18 cellular contexts compared by ENCODE assay signal in genomic region chr6:82145926-82146452, GRCh38.
DNase-seq lines count a peak whose midpoint lies in the region; ATAC-seq, FAIRE-seq and TF ChIP-seq lines count a peak whose summit lies in the region.
"Had no signal": no experiment of that assay in that cellular context is flagged by ENCODE, and none has a peak within 500 bp of the region (broad histone marks: within the 10 kb centered on the region; RNA-seq: fewer than 3 reads in every experiment).

No MANE protein-coding gene starts in this region.

- no TSS peak for BruUV-seq in mammary epithelial cell (replicated peaks; lab: Mats Ljungman, UMichigan)

- DNase-seq in NCI-H82 (lab: John Stamatoyannopoulos, UW) = peak; percentile 6
- no peak for DNase-seq in NCI-H82 treated with DMSO at 0.1 percent for 48 hours (lab: John Stamatoyannopoulos, UW; ENCODE audit: unreplicated experiment)
- DNase-seq in EH (ENCODE audit: low read depth) = peak; percentile 33
- DNase-seq in astrocyte (ENCODE audit: low read depth) = no peak
- no peak for DNase-seq in neural crest cell (ENCODE audit: low read depth, low spot score)
- no peak for DNase-seq in mammary epithelial cell
- DNase-seq: 8988T, Calu3, DND-41, H9, KBM-7, NCI-H1092, NCI-H2227 treated with DMSO at 0.1 percent for 48 hours, NCI-H524 treated with DMSO at 0.1 percent for 48 hours had no signal

- intact Hi-C loops in mammary epithelial cell (cut with micrococcal nuclease) = no loop called here

- H3K36me3 Mint-ChIP-seq in astrocyte (ENCODE audit: low read depth, unreplicated experiment) (no peaks in the 10 kb centered on the region), neural crest cell (ENCODE audit: low read depth) (peaks cover 2% of the 10 kb centered on the region)
- H3K36me3 Mint-ChIP-seq: CD14-positive monocyte had no signal

- H3K79me2 ChIP-seq in astrocyte (ENCODE audit: insufficient read depth, low read length) (no peaks in the 10 kb centered on the region), mammary epithelial cell (ENCODE audit: insufficient read depth, low read length) (no peaks in the 10 kb centered on the region)

- H3K27me3 Mint-ChIP-seq in astrocyte (ENCODE audit: low read depth, unreplicated experiment) = no peaks in the 10 kb centered on the region
- H3K27me3 Mint-ChIP-seq in neural crest cell (ENCODE audit: low read depth) = no peaks in the 10 kb centered on the region

- in situ Hi-C loops in mammary epithelial cell (cut with MboI; ENCODE audit: low sequenced_read_pairs in 2 of 2) = no loop called here

- CTCF ChIA-PET in mammary epithelial cell (lab: Charles Lee; ENCODE audit: low non-redundant PET) = no interaction called here

- H3K9me3 ChIP-seq in astrocyte (ENCODE audit: insufficient read depth, low read depth, low read length) = no peaks in the 10 kb centered on the region
- H3K9me3 ChIP-seq in mammary epithelial cell (replicated peaks; ENCODE audit: insufficient read depth, low read length) = no peaks in the 10 kb centered on the region

- H3K4me3 ChIP-seq in astrocyte (ENCODE audit: insufficient read depth, low read depth, low read length) = no peak overlapping the region
- H3K4me3 ChIP-seq in mammary epithelial cell (replicated peaks in 1 of 3; ENCODE audit: insufficient read depth in 1 of 3, low read depth in 2 of 3, low read length in 3 of 3) = no peak overlapping the region
- H3K4me3 ChIP-seq: SK-N-MC had no signal

- H3K36me3 ChIP-seq in astrocyte (ENCODE audit: insufficient read depth, low read length) = no peaks in the 10 kb centered on the region
- no peaks in the 10 kb centered on the region for H3K36me3 ChIP-seq in mammary epithelial cell (ENCODE audit: insufficient read depth, low read length)

- H3K4me2 ChIP-seq in astrocyte (ENCODE audit: low read length) = no peak overlapping the region
- H3K4me2 ChIP-seq in mammary epithelial cell (ENCODE audit: insufficient read depth, low read depth, low read length) = no peak overlapping the region

- H3K9ac ChIP-seq in astrocyte (ENCODE audit: low read length) (no peak overlapping the region), mammary epithelial cell (ENCODE audit: insufficient read depth, low read length) (no peak overlapping the region)

- FAIRE-seq in astrocyte (lab: Jason Lieb, UNC) = no peak

- TF ChIP-seq CTCF in astrocyte (IDR thresholded peaks at IDR 0.05; ENCODE audit: insufficient read depth, low read depth, low read length) (no peak), neural crest cell (conservative IDR thresholded peaks at IDR 0.05) (no peak), mammary epithelial cell (conservative IDR thresholded peaks at IDR 0.05 in 1 of 2, IDR thresholded peaks at IDR 0.05 in 1 of 2; ENCODE audit: extremely low read depth in 1 of 2, insufficient read depth in 1 of 2, low read depth in 1 of 2, low read length in 2 of 2) (no peak)

- H3K27ac ChIP-seq in astrocyte (ENCODE audit: low read depth, low read length) = no peak overlapping the region
- no peak overlapping the region for H3K27ac ChIP-seq in mammary epithelial cell (ENCODE audit: insufficient read depth, low read depth, low read length)
- H3K27ac ChIP-seq: SK-N-MC had no signal

- H2AFZ ChIP-seq in astrocyte (ENCODE audit: low read depth, low read length) (no peak overlapping the region), mammary epithelial cell (ENCODE audit: low read depth, low read length) (no peak overlapping the region)

- H3K4me3 Mint-ChIP-seq in astrocyte (ENCODE audit: unreplicated experiment) (no peak overlapping the region), neural crest cell (no peak overlapping the region)
- H3K4me3 Mint-ChIP-seq: CD14-positive monocyte, H9 had no signal

- dilution Hi-C loops in mammary epithelial cell (cut with HindIII; ENCODE audit: low sequenced_read_pairs) = no loop called here

- H4K20me1 ChIP-seq in astrocyte (ENCODE audit: insufficient read depth, low read length) (no peaks in the 10 kb centered on the region), mammary epithelial cell (ENCODE audit: insufficient read depth, low read length) (no peaks in the 10 kb centered on the region)

- H3K4me1 ChIP-seq in astrocyte (ENCODE audit: insufficient read depth, low read length) (peaks cover 22% of the 10 kb centered on the region), mammary epithelial cell (ENCODE audit: insufficient read depth, low read length) (peaks cover 23% of the 10 kb centered on the region)

- H3K4me1 Mint-ChIP-seq in astrocyte (ENCODE audit: low read depth, unreplicated experiment) = peaks cover 26% of the 10 kb centered on the region
- H3K4me1 Mint-ChIP-seq in neural crest cell = peaks cover 21% of the 10 kb centered on the region
- H3K4me1 Mint-ChIP-seq: CD14-positive monocyte had no signal

- H3K9me3 Mint-ChIP-seq in astrocyte (ENCODE audit: unreplicated experiment) (peaks cover 2% of the 10 kb centered on the region), neural crest cell (peaks cover 9% of the 10 kb centered on the region)
- H3K9me3 Mint-ChIP-seq: H9 had no signal

- H3K27me3 ChIP-seq in astrocyte (ENCODE audit: insufficient read depth, low read length) = no peaks in the 10 kb centered on the region
- no peaks in the 10 kb centered on the region for H3K27me3 ChIP-seq in mammary epithelial cell (ENCODE audit: insufficient read depth, low read length)

- H3K27ac Mint-ChIP-seq in astrocyte (ENCODE audit: unreplicated experiment) = peak overlapping the region; percentile 63
- peak overlapping the region; percentile 75 for H3K27ac Mint-ChIP-seq in neural crest cell (ENCODE audit: unreplicated experiment)
- H3K27ac Mint-ChIP-seq: CD14-positive monocyte, H9 had no signal

- no peak for ATAC-seq in HG02852 (IDR thresholded peaks at IDR 0.05; ENCODE audit: unreplicated experiment)
- no peak for ATAC-seq in HG03139 (IDR thresholded peaks at IDR 0.05; ENCODE audit: unreplicated experiment)

Comparison
In these comparisons a context has a peak if more than half of its experiments do, and no peak if none do; other contexts are left out.
1. DNase-seq: peak in NCI-H82 (single experiment) and EH (single experiment); none in NCI-H82 treated with DMSO at 0.1 percent for 48 hours (single experiment), astrocyte (single experiment), neural crest cell (single experiment) and mammary epithelial cell (single experiment).